12 cellular contexts compared by ENCODE assay signal in genomic region chr12:114409796-114410520, GRCh38. TPM values are rescaled to one million over a fixed set of nuclear protein-coding genes. Genes with fewer than 3 reads are reported as not detected.
DNase-seq lines count a peak whose midpoint lies in the region; ATAC-seq and TF ChIP-seq lines count a peak whose summit lies in the region.
"Had no signal": no experiment of that assay in that cellular context is flagged by ENCODE, and none has a peak within 500 bp of the region (broad histone marks: within the 10 kb centered on the region; RNA-seq: fewer than 3 reads in every experiment).

No MANE protein-coding gene starts in this region.

- no peak overlapping the region for H3K4me3 Mint-ChIP-seq in endothelial cell (ENCODE audit: unreplicated experiment)
- peak overlapping the region in 8 of 10 donors; percentile 23 to 71 (median 48) for H3K4me3 Mint-ChIP-seq in naive thymus-derived CD4-positive, alpha-beta T cell

- H3K9me3 ChIP-seq in A673 (ENCODE audit: low read depth, low read length, poor library complexity, severe bottlenecking), result no peaks in the 10 kb centered on the region
- no peaks in the 10 kb centered on the region for H3K9me3 ChIP-seq in naive thymus-derived CD4-positive, alpha-beta T cell (ENCODE audit: control insufficient read depth in 2 of 3, low read length in 3 of 3)
- H3K9me3 ChIP-seq: body of pancreas had no signal

- BruUV-seq in A673 (replicated peaks; lab: Mats Ljungman, UMichigan), result TSS peak; percentile 36

- intact Hi-C loops in A673 (cut with micrococcal nuclease; ENCODE audit: unreplicated experiment), result no loop called here
- intact Hi-C loops in naive thymus-derived CD4-positive, alpha-beta T cell (cut with micrococcal nuclease), result no loop called here

- no peaks in the 10 kb centered on the region for H3K36me3 ChIP-seq in A673 (ENCODE audit: insufficient read depth, low read length, poor library complexity, severe bottlenecking)
- H3K36me3 ChIP-seq in naive thymus-derived CD4-positive, alpha-beta T cell (ENCODE audit: control insufficient read depth in 2 of 3, insufficient read depth in 3 of 3, low read length in 3 of 3), result no peaks in the 10 kb centered on the region

- peak overlapping the region; percentile 40 for H3K27ac Mint-ChIP-seq in endothelial cell (ENCODE audit: unreplicated experiment)
- H3K27ac Mint-ChIP-seq in naive thymus-derived CD4-positive, alpha-beta T cell, result peak overlapping the region in 1 of 9 donors; percentile 74

- ATAC-seq in naive thymus-derived CD4-positive, alpha-beta T cell, result no peak
- ATAC-seq in HG03045 (IDR thresholded peaks at IDR 0.05; ENCODE audit: unreplicated experiment) (no peak), GM21381 (IDR thresholded peaks at IDR 0.05; ENCODE audit: unreplicated experiment) (no peak)
- ATAC-seq: Panc1 had no signal

- H3K36me3 Mint-ChIP-seq in endothelial cell (ENCODE audit: low read depth, unreplicated experiment), result no peaks in the 10 kb centered on the region
- H3K36me3 Mint-ChIP-seq in naive thymus-derived CD4-positive, alpha-beta T cell, result peaks cover 0 to 13% (median 0%) of the 10 kb centered on the region in 5 donors

- H3K4me1 ChIP-seq in A673 (ENCODE audit: insufficient read depth, low read length, poor library complexity, severe bottlenecking), result no peaks in the 10 kb centered on the region
- H3K4me1 ChIP-seq in naive thymus-derived CD4-positive, alpha-beta T cell (ENCODE audit: control insufficient read depth in 2 of 2, insufficient read depth in 2 of 2, low read length in 2 of 2), result no peaks in the 10 kb centered on the region

- peaks cover 45% of the 10 kb centered on the region for H3K4me1 Mint-ChIP-seq in endothelial cell (ENCODE audit: unreplicated experiment)
- H3K4me1 Mint-ChIP-seq in naive thymus-derived CD4-positive, alpha-beta T cell, result peaks cover 5 to 23% (median 19%) of the 10 kb centered on the region in 7 donors

- no peak overlapping the region for H3K27ac ChIP-seq in A673 (ENCODE audit: low read depth, low read length, poor library complexity, severe bottlenecking)
- no peak overlapping the region for H3K27ac ChIP-seq in naive thymus-derived CD4-positive, alpha-beta T cell (ENCODE audit: low read depth, low read length)
- H3K27ac ChIP-seq: body of pancreas had no signal

- peaks cover 50% of the 10 kb centered on the region for H3K27me3 Mint-ChIP-seq in endothelial cell (ENCODE audit: unreplicated experiment)
- peaks cover 80 to 95% (median 88%) of the 10 kb centered on the region in 5 donors for H3K27me3 Mint-ChIP-seq in naive thymus-derived CD4-positive, alpha-beta T cell

- POLR2A ChIA-PET in A673 (lab: Charles Lee; ENCODE audit: low non-redundant PET), result no interaction called here
- POLR2A ChIA-PET in naive thymus-derived CD4-positive, alpha-beta T cell (lab: Charles Lee), result no interaction called here

- peak overlapping the region; percentile 40 for H3K4me3 ChIP-seq in A673 (ENCODE audit: low read depth, low read length, poor library complexity, severe bottlenecking)
- H3K4me3 ChIP-seq in naive thymus-derived CD4-positive, alpha-beta T cell (ENCODE audit: low read length), result no peak overlapping the region
- H3K4me3 ChIP-seq: body of pancreas had no signal

- CTCF ChIA-PET in A673 (lab: Charles Lee), result no interaction called here
- CTCF ChIA-PET in naive thymus-derived CD4-positive, alpha-beta T cell (lab: Charles Lee), result no interaction called here

- TF ChIP-seq CTCF in A673 (conservative IDR thresholded peaks at IDR 0.05; ENCODE audit: low read depth, low read length), result no peak
- no peak for TF ChIP-seq CTCF in endothelial cell (IDR thresholded peaks at IDR 0.05; ENCODE audit: unreplicated experiment)

- H3K27me3 ChIP-seq in A673 (replicated peaks; ENCODE audit: insufficient read depth, low read depth, low read length, poor library complexity), result peaks cover 63% of the 10 kb centered on the region
- H3K27me3 ChIP-seq in naive thymus-derived CD4-positive, alpha-beta T cell (ENCODE audit: control insufficient read depth in 2 of 2, insufficient read depth in 2 of 2, low read length in 2 of 2), result peaks cover 0 to 15% of the 10 kb centered on the region in 2 donors

- no peaks in the 10 kb centered on the region for H3K9me3 Mint-ChIP-seq in endothelial cell (ENCODE audit: unreplicated experiment)
- peaks cover 0 to 8% (median 3%) of the 10 kb centered on the region in 11 donors for H3K9me3 Mint-ChIP-seq in naive thymus-derived CD4-positive, alpha-beta T cell

- DNase-seq in A673 (ENCODE audit: low spot score) (no peak), ELR (ENCODE audit: low read depth) (peak; percentile 29), endothelial cell (ENCODE audit: low spot score) (no peak), NCI-H1694 (lab: John Stamatoyannopoulos, UW) (no peak), Kasumi-1 (lab: John Stamatoyannopoulos, UW) (no peak)
- no peak for DNase-seq in naive thymus-derived CD4-positive, alpha-beta T cell

RNA-seq across cellular contexts. Expression of gene TBX5, which starts 4.0 kb away (rescaled TPM):
- total RNA-seq in A673 (2021), result 1.2 and 2.1 TPM in 2 replicates
- 0.38 TPM for total RNA-seq in endothelial cell (ENCODE audit: unreplicated experiment)
- total RNA-seq in naive thymus-derived CD4-positive, alpha-beta T cell, result not detected
- not detected for polyA plus RNA-seq in naive thymus-derived CD4-positive, alpha-beta T cell
- total RNA-seq: body of pancreas, epithelial cell of proximal tubule, M059J had no signal
